1 cellular context compared by ENCODE assay signal in the genomic region with DNA sequence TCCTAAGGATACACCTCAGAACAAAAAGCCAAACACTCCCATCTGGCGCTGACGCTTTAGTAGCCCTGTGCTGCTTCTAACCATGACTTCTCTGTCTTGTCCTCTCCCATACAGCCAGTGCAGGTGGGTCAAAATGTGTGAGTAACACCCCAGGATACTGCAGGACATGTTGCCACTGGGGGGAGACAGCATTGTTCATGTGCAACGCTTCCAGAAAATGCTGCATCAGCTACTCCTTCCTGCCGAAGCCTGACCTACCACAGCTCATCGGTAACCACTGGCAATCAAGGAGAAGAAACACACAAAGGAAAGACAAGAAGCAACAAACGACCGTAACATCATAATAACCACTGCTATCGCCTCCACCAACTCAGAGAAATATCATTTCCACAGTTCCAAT.
TF ChIP-seq lines count a peak whose summit lies in the region.

No MANE protein-coding gene starts in this region.

TF ChIP-seq in GM12878, 131 proteins besides CTCF, POLR2A, EP300 and RAD21:
- TF ChIP-seq SMC3 (IDR thresholded peaks at IDR 0.05; ENCODE audit: borderline replicate concordance, low read length) (peak; percentile 30; the same call in 1 of the 2 replicates), RFX5 (IDR thresholded peaks at IDR 0.05; ENCODE audit: low read depth, low read length) (no peak), FOXK2 (IDR thresholded peaks at IDR 0.05) (no peak), SRF (IDR thresholded peaks at IDR 0.05; ENCODE audit: low read depth in 2 of 2, low read length in 2 of 2) (no peak), FOS (IDR thresholded peaks at IDR 0.05; ENCODE audit: borderline replicate concordance, extremely low read depth, insufficient read length) (no peak)
